21 cellular contexts compared by ENCODE assay signal in the genomic region with DNA sequence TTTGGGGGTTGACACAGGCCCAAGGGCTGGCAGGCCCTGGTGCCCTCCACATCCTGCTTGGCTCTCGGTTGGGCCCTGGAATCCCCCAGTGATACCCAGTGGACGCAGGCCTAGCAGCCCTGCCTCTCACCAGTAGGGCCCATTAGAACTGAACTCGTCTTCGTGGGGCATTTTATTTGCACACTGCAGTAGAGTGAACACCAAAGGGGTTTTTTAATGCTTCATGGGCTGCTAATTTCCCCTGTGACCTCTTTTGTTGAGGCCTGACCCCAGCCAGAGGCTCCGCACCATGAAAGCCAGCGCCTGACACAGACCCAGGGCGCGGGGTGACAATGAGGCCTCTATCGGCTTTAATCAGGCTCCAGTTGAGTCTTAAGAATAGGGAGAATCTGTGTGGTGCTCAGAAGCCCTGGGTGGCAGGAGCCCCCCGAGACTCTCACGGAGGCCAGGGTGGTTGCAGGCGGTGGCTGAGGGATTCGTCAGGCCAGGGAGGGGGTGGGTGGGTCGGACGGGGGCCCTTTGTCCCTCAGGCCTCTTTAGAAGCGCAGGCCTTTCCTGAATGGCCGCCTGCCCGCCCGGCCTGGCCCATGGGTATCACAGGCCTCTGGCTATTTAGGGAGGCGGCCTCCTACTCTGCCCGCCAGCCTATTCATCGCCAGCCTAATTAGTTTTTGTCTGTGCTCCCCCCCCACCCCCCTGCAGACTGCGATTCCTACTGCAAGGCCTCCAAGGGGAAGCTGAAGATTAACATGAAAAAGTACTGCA.
DNase-seq lines count a peak whose midpoint lies in the region; ATAC-seq and TF ChIP-seq lines count a peak whose summit lies in the region.
"Had no signal": no experiment of that assay in that cellular context is flagged by ENCODE, and none has a peak within 500 bp of the region (broad histone marks: within the 10 kb centered on the region; RNA-seq: fewer than 3 reads in every experiment).

No MANE protein-coding gene starts in this region.

- peak overlapping the region; percentile 32; the same call in 1 of the 2 replicates for H2AFZ ChIP-seq in GM23338

- H3K56ac ChIP-seq in mesendoderm (ENCODE audit: low read length) = peak overlapping the region; percentile 38

- H3F3A ChIP-seq in GM23338 (replicated peaks; ENCODE audit: low read depth) = no peaks in the 10 kb centered on the region

- H3K4ac ChIP-seq in mesendoderm (ENCODE audit: low read depth, low read length) = peak overlapping the region; percentile 39

- no peak overlapping the region for H4K5ac ChIP-seq in mesendoderm (ENCODE audit: low read length)

- peaks cover 19% of the 10 kb centered on the region for H3K4me1 Mint-ChIP-seq in GM23338
- H3K4me1 Mint-ChIP-seq in chondrocyte (ENCODE audit: low read depth) = peaks cover 14% of the 10 kb centered on the region
- H3K4me1 Mint-ChIP-seq: CD14-positive monocyte, IgD-negative memory B cell had no signal

- no peak overlapping the region for H2BK15ac ChIP-seq in mesendoderm (replicated peaks; ENCODE audit: low read depth)

- H3K4me2 ChIP-seq in GM23338 = no peak overlapping the region
- H3K4me2 ChIP-seq in mesendoderm (ENCODE audit: low read length) = no peak overlapping the region
- H3K4me2 ChIP-seq: A549 had no signal

- peak overlapping the region; percentile 16 for H3K18ac ChIP-seq in mesendoderm (ENCODE audit: low read length)

- H3K27ac Mint-ChIP-seq in GM23338 = 0 out of 2 replicates have a peak overlapping the region, but pooled peaks have one; percentile 40
- H3K27ac Mint-ChIP-seq in chondrocyte (ENCODE audit: unreplicated experiment) = no peak overlapping the region
- H3K27ac Mint-ChIP-seq: CD14-positive monocyte had no signal

- H3K27ac ChIP-seq in GM23338 (ENCODE audit: low read depth) (no peak overlapping the region), mesendoderm (ENCODE audit: low read depth, low read length) (no peak overlapping the region), rectal smooth muscle tissue (ENCODE audit: low read depth, low read length) (peak overlapping the region; percentile 0)
- H3K27ac ChIP-seq: A549, RWPE1, SJSA1 had no signal

- ATAC-seq in GM23338 = peak; percentile 15
- ATAC-seq: A549 had no signal

- peaks cover 8% of the 10 kb centered on the region for H3K36me3 Mint-ChIP-seq in GM23338 (ENCODE audit: low read depth)
- peaks cover 9% of the 10 kb centered on the region for H3K36me3 Mint-ChIP-seq in chondrocyte (ENCODE audit: low read depth)
- H3K36me3 Mint-ChIP-seq: CD14-positive monocyte, IgD-negative memory B cell had no signal

- H3K9me2 ChIP-seq in GM23338 (ENCODE audit: insufficient read depth) = no peaks in the 10 kb centered on the region

- H3K79me1 ChIP-seq in mesendoderm (ENCODE audit: low read length) = no peaks in the 10 kb centered on the region

- H3K79me2 ChIP-seq in GM23338 (replicated peaks; ENCODE audit: insufficient read depth) = no peaks in the 10 kb centered on the region
- H3K79me2 ChIP-seq in mesendoderm (ENCODE audit: control insufficient read depth, insufficient read depth, low read length) = no peaks in the 10 kb centered on the region

- H3K4me3 Mint-ChIP-seq in GM23338 (no peak overlapping the region), chondrocyte (ENCODE audit: unreplicated experiment) (no peak overlapping the region)
- H3K4me3 Mint-ChIP-seq: CD14-positive monocyte, H9 had no signal

- no peaks in the 10 kb centered on the region for H3K27me3 ChIP-seq in GM23338 (ENCODE audit: insufficient read depth)
- no peaks in the 10 kb centered on the region for H3K27me3 ChIP-seq in mesendoderm (ENCODE audit: insufficient read depth, low read length, poor library complexity)
- H3K27me3 ChIP-seq in rectal smooth muscle tissue (ENCODE audit: control insufficient read depth, insufficient read depth, low read length) = no peaks in the 10 kb centered on the region
- H3K27me3 ChIP-seq: SJSA1 had no signal

- no peak overlapping the region for H2BK5ac ChIP-seq in mesendoderm (ENCODE audit: low read length)

- H4K8ac ChIP-seq in mesendoderm (ENCODE audit: low read depth, low read length) = no peak overlapping the region

- no peaks in the 10 kb centered on the region; the same call in 1 of the 2 replicates for H3K4me1 ChIP-seq in GM23338 (ENCODE audit: insufficient read depth)
- peaks cover 21% of the 10 kb centered on the region for H3K4me1 ChIP-seq in mesendoderm (ENCODE audit: control insufficient read depth, low read depth, low read length)
- no peaks in the 10 kb centered on the region for H3K4me1 ChIP-seq in rectal smooth muscle tissue (ENCODE audit: control insufficient read depth, insufficient read depth, low read length)

- H3K9ac ChIP-seq in mesendoderm (ENCODE audit: low read length) (no peak overlapping the region), rectal smooth muscle tissue (ENCODE audit: low read length) (no peak overlapping the region)

- H4K20me1 ChIP-seq in GM23338 (replicated peaks; ENCODE audit: insufficient read depth) = no peaks in the 10 kb centered on the region

- H3K9me3 Mint-ChIP-seq in GM23338 = peaks cover 13% of the 10 kb centered on the region; the same call in 2 of the 3 replicates
- H3K9me3 Mint-ChIP-seq in chondrocyte (ENCODE audit: low read depth) = peaks cover 9% of the 10 kb centered on the region

- no peak overlapping the region for H3K23ac ChIP-seq in mesendoderm (ENCODE audit: low read length)

- peak overlapping the region; percentile 53 for H2AK5ac ChIP-seq in mesendoderm (ENCODE audit: low read length)

- H3K4me3 ChIP-seq in GM23338 (no peak overlapping the region), mesendoderm (ENCODE audit: low read length) (no peak overlapping the region), rectal smooth muscle tissue (ENCODE audit: low read length) (no peak overlapping the region)
- H3K4me3 ChIP-seq: A549, SJSA1 had no signal

- no CpG with 5 or more reads among the region's 23 CpGs for WGBS in mesendoderm (ENCODE audit: extremely low coverage, insufficient coverage, low lambda C conversion rate)

- no peaks in the 10 kb centered on the region for H3K36me3 ChIP-seq in GM23338 (ENCODE audit: insufficient read depth)
- no peaks in the 10 kb centered on the region for H3K36me3 ChIP-seq in mesendoderm (ENCODE audit: control insufficient read depth, insufficient read depth, low read length)
- H3K36me3 ChIP-seq in rectal smooth muscle tissue (ENCODE audit: control insufficient read depth, insufficient read depth, low read length) = no peaks in the 10 kb centered on the region
- H3K36me3 ChIP-seq: SJSA1 had no signal

- TF ChIP-seq CTCF in GM23338 (conservative IDR thresholded peaks at IDR 0.05; ENCODE audit: low read depth in 2 of 2) (no peak), chondrocyte (IDR thresholded peaks at IDR 0.05) (no peak)

- H3K27me3 Mint-ChIP-seq in GM23338 (ENCODE audit: insufficient read depth, low read depth, poor library complexity) (peaks cover 19% of the 10 kb centered on the region), chondrocyte (ENCODE audit: low read depth) (no peaks in the 10 kb centered on the region)

- H2BK120ac ChIP-seq in mesendoderm (ENCODE audit: low read depth, low read length) = peak overlapping the region; percentile 15

- DNase-seq in GM23338 (ENCODE audit: low spot score) (no peak), chondrocyte (ENCODE audit: low spot score) (peak; percentile 38), mesendoderm (no peak), HuH-7 (ENCODE audit: low spot score) (no peak), AML-193 (lab: John Stamatoyannopoulos, UW) (no peak), NCI-H2107 treated with DMSO at 0.1 percent for 48 hours (lab: John Stamatoyannopoulos, UW; ENCODE audit: unreplicated experiment) (no peak)
- DNase-seq: DMS 273 treated with DMSO at 0.1 percent for 48 hours; H9; Kasumi-1; MM.1S; NCI-H1092 treated with DMSO at 0.1 percent for 48 hours; NCI-H1694; NCI-H345; NCI-H69; NK-92 treated with Interleukin-12 subunit alpha and Interleukin-12 subunit beta, amount 100 ng/mL, for 24 hours had no signal

TF ChIP-seq in GM23338, 12 proteins besides CTCF, POLR2A, EP300 and RAD21 (continues in another document):
- TF ChIP-seq EZH2 (IDR thresholded peaks at IDR 0.05; ENCODE audit: low read depth, unreplicated experiment) = no peak
